In genomic region chr9:130707225-130707976, GRCh38 we compare ENCODE assay signal across 8 cellular contexts. TPM values are rescaled to one million over a fixed set of nuclear protein-coding genes. Genes with fewer than 3 reads are reported as not detected.
A peak's percentile ranks its signal among the peaks of the same experiment; 100 is the strongest.
DNase-seq lines count a peak whose midpoint lies in the region; ATAC-seq and TF ChIP-seq lines count a peak whose summit lies in the region.

No MANE protein-coding gene starts in this region.

- WGBS in IMR-90 (ENCODE audit: extremely low coverage in 2 of 2, insufficient read length in 1 of 2), 2 experiments: no CpG with 5 or more reads among the region's 9 CpGs
- WGBS in gastroesophageal sphincter (ENCODE audit: low coverage in 1 of 2), 2 donors: 38 to 49% methylated on average over 9 of the region's 9 CpGs

- H2BK15ac ChIP-seq in IMR-90 (ENCODE audit: low read depth, low read length): no peak overlapping the region

- H3K4me3 ChIP-seq in IMR-90 (ENCODE audit: insufficient read depth, low read depth, low read length): no peak overlapping the region
- no peak overlapping the region for H3K4me3 ChIP-seq in gastroesophageal sphincter

- H4K8ac ChIP-seq in IMR-90 (ENCODE audit: low read depth in 2 of 2, low read length in 2 of 2): no peak overlapping the region

- H2BK120ac ChIP-seq in IMR-90 (ENCODE audit: low read depth, low read length): no peak overlapping the region

- H3K27ac Mint-ChIP-seq in CD4-positive, alpha-beta T cell: peak overlapping the region; percentile 2
- no peak overlapping the region for H3K27ac Mint-ChIP-seq in activated T-helper 2 cell treated with anti-CD3 and anti-CD28 coated beads, Interferon-gamma antibody, Interleukin-2, Interleukin-4, amounts not matched to agents 10 μg/mL and 5 μg/mL and 100 μg/mL, durations not matched to agents 14 hours and 24 hours and 36 hours

- CTCF ChIA-PET in CD4-positive, alpha-beta T cell (lab: Charles Lee): interaction anchor here (0.7 to 1.2 kb wide), 5 partner anchors 19 to 339 kb away, joined by 4 to 5 read pairs (median 5); no protein-coding TSS in a partner anchor
- CTCF ChIA-PET in IMR-90 (lab: Yijun Ruan, JAX) (interaction anchor here (0.6 to 1.4 kb wide), 8 partner anchors 18 to 225 kb away, joined by 4 to 9 read pairs (median 6); no protein-coding TSS in a partner anchor), RWPE1 (lab: Yijun Ruan, JAX) (interaction anchor here (0.6 to 2.6 kb wide), 20 partner anchors 14 to 1430 kb away, joined by 3 to 23 read pairs (median 4); partner anchors contain the start of gene EXOSC2)

- no peak overlapping the region for H4K5ac ChIP-seq in IMR-90 (ENCODE audit: low read depth, low read length)

- no peak overlapping the region for H3K23ac ChIP-seq in IMR-90 (ENCODE audit: low read depth, low read length)

- peaks cover 4% of the 10 kb centered on the region; the same call in 1 of the 2 replicates for H3K4me1 ChIP-seq in IMR-90 (ENCODE audit: control insufficient read depth, insufficient read depth, low read length)
- H3K4me1 ChIP-seq in gastroesophageal sphincter: peaks cover 0 to 9% (median 0%) of the 10 kb centered on the region in 3 donors

- BruUV-seq in IMR-90 (replicated peaks; lab: Mats Ljungman, UMichigan): no TSS peak

- no peak overlapping the region for H3K4me3 Mint-ChIP-seq in CD4-positive, alpha-beta T cell
- H3K4me3 Mint-ChIP-seq in activated T-helper 2 cell treated with anti-CD3 and anti-CD28 coated beads, Interferon-gamma antibody, Interleukin-2, Interleukin-4, amounts not matched to agents 10 μg/mL and 5 μg/mL and 100 μg/mL, durations not matched to agents 14 hours and 24 hours and 36 hours (ENCODE audit: low read depth): no peak overlapping the region

- no peak overlapping the region for H4K91ac ChIP-seq in IMR-90 (ENCODE audit: insufficient read depth, low read depth, low read length)

- H3K9me1 ChIP-seq in IMR-90 (ENCODE audit: insufficient read depth, low read length): no peaks in the 10 kb centered on the region

- peaks cover 42% of the 10 kb centered on the region for H3K36me3 Mint-ChIP-seq in CD4-positive, alpha-beta T cell (ENCODE audit: low read depth)
- H3K36me3 Mint-ChIP-seq in activated T-helper 2 cell treated with anti-CD3 and anti-CD28 coated beads, Interferon-gamma antibody, Interleukin-2, Interleukin-4, amounts not matched to agents 10 μg/mL and 5 μg/mL and 100 μg/mL, durations not matched to agents 14 hours and 24 hours and 36 hours (ENCODE audit: low read depth): peaks cover 31% of the 10 kb centered on the region

- H3K79me1 ChIP-seq in IMR-90 (ENCODE audit: low read depth in 1 of 2, low read length in 2 of 2): peaks cover 4 to 24% of the 10 kb centered on the region in 2 experiments; a peak in 3 of 4 replicates

- in situ Hi-C loops in IMR-90 (cut with MboI; ENCODE audit: low sequenced_read_pairs): loop anchor here (5.0 to 10.0 kb wide), 3 partner anchors 155 to 337 kb away; no protein-coding TSS in a partner anchor

- no peak overlapping the region for H2AK9ac ChIP-seq in IMR-90 (replicated peaks; ENCODE audit: low read depth, low read length, poor library complexity)

- DNase-seq in CD4-positive, alpha-beta T cell: peak; percentile 49 to 72 (median 64)
- DNase-seq in IMR-90 (peak; percentile 68), RWPE1 (ENCODE audit: low spot score) (peak; percentile 57), retina (peak; percentile 62)
- peak; percentile 34 for DNase-seq in activated T-helper 2 cell treated with anti-CD3 and anti-CD28 coated beads, Interferon-gamma antibody, Interleukin-2, Interleukin-4, amounts not matched to agents 10 μg/mL and 5 μg/mL and 100 μg/mL, durations not matched to agents 14 hours and 24 hours and 36 hours (ENCODE audit: low spot score)

- no peak overlapping the region for H3K27ac ChIP-seq in CD4-positive, alpha-beta T cell (ENCODE audit: low read depth, low read length)
- H3K27ac ChIP-seq in IMR-90 (ENCODE audit: insufficient read depth, low read length) (no peak overlapping the region), RWPE1 (peak overlapping the region; percentile 16), gastroesophageal sphincter (no peak overlapping the region)

- peak; percentile 36; the same call in 1 of the 2 replicates for TF ChIP-seq POLR2A in IMR-90 (IDR thresholded peaks at IDR 0.05; ENCODE audit: low read depth, low read length)
- TF ChIP-seq POLR2A in gastroesophageal sphincter (IDR thresholded peaks at IDR 0.05): no peak

- no peak overlapping the region for H3K18ac ChIP-seq in IMR-90 (ENCODE audit: low read depth, low read length)

- no peaks in the 10 kb centered on the region for H3K9me3 Mint-ChIP-seq in CD4-positive, alpha-beta T cell
- H3K9me3 Mint-ChIP-seq in activated T-helper 2 cell treated with anti-CD3 and anti-CD28 coated beads, Interferon-gamma antibody, Interleukin-2, Interleukin-4, amounts not matched to agents 10 μg/mL and 5 μg/mL and 100 μg/mL, durations not matched to agents 14 hours and 24 hours and 36 hours: no peaks in the 10 kb centered on the region

- no peak for TF ChIP-seq EP300 in gastroesophageal sphincter (IDR thresholded peaks at IDR 0.05)

- no peak overlapping the region for H3K9ac ChIP-seq in IMR-90 (ENCODE audit: low read depth, low read length)

- H3K36me3 ChIP-seq in IMR-90 (ENCODE audit: control insufficient read depth, insufficient read depth, low read length) (peaks cover 11% of the 10 kb centered on the region), gastroesophageal sphincter (peaks cover 0 to 37% of the 10 kb centered on the region in 2 donors)

- ATAC-seq in CD4-positive, alpha-beta T cell (ENCODE audit: poor library complexity): peak; percentile 63
- peak; percentile 64 for ATAC-seq in IMR-90 (ENCODE audit: low read depth)
- ATAC-seq in gastroesophageal sphincter: no peak
- ATAC-seq in HG03039 (IDR thresholded peaks at IDR 0.05; ENCODE audit: unreplicated experiment): no peak
- ATAC-seq in GM19035 (IDR thresholded peaks at IDR 0.05; ENCODE audit: unreplicated experiment): no peak

- peak; percentile 87 for TF ChIP-seq CTCF in CD4-positive, alpha-beta T cell (IDR thresholded peaks at IDR 0.05)
- TF ChIP-seq CTCF in IMR-90 (conservative IDR thresholded peaks at IDR 0.05; ENCODE audit: low read depth, low read length): peak; percentile 84
- peak; percentile 95 for TF ChIP-seq CTCF in RWPE1 (conservative IDR thresholded peaks at IDR 0.05; ENCODE audit: low read depth)
- TF ChIP-seq CTCF in gastroesophageal sphincter (IDR thresholded peaks at IDR 0.05): peak; percentile 65 to 76 (median 72)

- peaks cover 12% of the 10 kb centered on the region for H3K4me1 Mint-ChIP-seq in CD4-positive, alpha-beta T cell (ENCODE audit: low read depth)
- peaks cover 4% of the 10 kb centered on the region for H3K4me1 Mint-ChIP-seq in activated T-helper 2 cell treated with anti-CD3 and anti-CD28 coated beads, Interferon-gamma antibody, Interleukin-2, Interleukin-4, amounts not matched to agents 10 μg/mL and 5 μg/mL and 100 μg/mL, durations not matched to agents 14 hours and 24 hours and 36 hours (ENCODE audit: low read depth)

- intact Hi-C loops in CD4-positive, alpha-beta T cell (cut with DNase I, micrococcal nuclease): loop anchor here (1.0 to 2.0 kb wide), 4 partner anchors 155 to 339 kb away; no protein-coding TSS in a partner anchor
- intact Hi-C loops in IMR-90 (cut with micrococcal nuclease): loop anchor here (1.0 to 2.0 kb wide), 3 partner anchors 156 to 339 kb away; no protein-coding TSS in a partner anchor
- intact Hi-C loops in activated T-helper 2 cell treated with anti-CD3 and anti-CD28 coated beads, Interferon-gamma antibody, Interleukin-2, Interleukin-4, amounts not matched to agents 10 μg/mL and 5 μg/mL and 100 μg/mL, durations not matched to agents 14 hours and 24 hours and 36 hours (cut with micrococcal nuclease): no loop called here

- no peak overlapping the region for H3K14ac ChIP-seq in IMR-90 (replicated peaks; ENCODE audit: low read depth, low read length)

- no peak overlapping the region; the same call in 1 of the 2 replicates for H2AK5ac ChIP-seq in IMR-90 (ENCODE audit: low read depth, low read length)

- H3K4me2 ChIP-seq in IMR-90 (ENCODE audit: low read depth, low read length): no peak overlapping the region

- no peak overlapping the region for H2AFZ ChIP-seq in IMR-90 (replicated peaks; ENCODE audit: low read length, poor library complexity)

- H3K27me3 ChIP-seq in CD4-positive, alpha-beta T cell (ENCODE audit: control insufficient read depth, insufficient read depth, low read length): no peaks in the 10 kb centered on the region
- no peaks in the 10 kb centered on the region for H3K27me3 ChIP-seq in IMR-90 (ENCODE audit: control insufficient read depth, insufficient read depth, low read length)
- no peaks in the 10 kb centered on the region for H3K27me3 ChIP-seq in gastroesophageal sphincter

- H4K20me1 ChIP-seq in IMR-90 (ENCODE audit: insufficient read depth, low read length): peaks cover 12% of the 10 kb centered on the region

- no peak overlapping the region for H2BK5ac ChIP-seq in IMR-90 (ENCODE audit: low read depth, low read length, poor library complexity, severe bottlenecking)

- no peak overlapping the region for H3K4ac ChIP-seq in IMR-90 (ENCODE audit: low read depth, low read length)

- POLR2A ChIA-PET in CD4-positive, alpha-beta T cell (lab: Charles Lee): interaction anchor here (3.1 kb wide), 1 partner anchor 14 kb away, joined by 14 read pairs; the partner anchor contains the start of gene EXOSC2
- POLR2A ChIA-PET in IMR-90 (lab: Charles Lee; ENCODE audit: unreplicated experiment) (no interaction called here), RWPE1 (lab: Yijun Ruan, JAX; ENCODE audit: low non-redundant PET) (no interaction called here)

- TF ChIP-seq RAD21 in IMR-90 (IDR thresholded peaks at IDR 0.05; ENCODE audit: low read length): peak; percentile 81

- dilution Hi-C loops in IMR-90 (cut with HindIII; ENCODE audit: low sequenced_read_pairs, unreplicated experiment): no loop called here

- H3K27me3 Mint-ChIP-seq in CD4-positive, alpha-beta T cell: no peaks in the 10 kb centered on the region
- no peaks in the 10 kb centered on the region for H3K27me3 Mint-ChIP-seq in activated T-helper 2 cell treated with anti-CD3 and anti-CD28 coated beads, Interferon-gamma antibody, Interleukin-2, Interleukin-4, amounts not matched to agents 10 μg/mL and 5 μg/mL and 100 μg/mL, durations not matched to agents 14 hours and 24 hours and 36 hours (ENCODE audit: low read depth)

- no peak overlapping the region for H3K56ac ChIP-seq in IMR-90 (ENCODE audit: extremely low read depth, insufficient read depth, low read length)

- no peaks in the 10 kb centered on the region for H3K9me3 ChIP-seq in CD4-positive, alpha-beta T cell (ENCODE audit: control insufficient read depth, low read length)
- H3K9me3 ChIP-seq in IMR-90 (ENCODE audit: control insufficient read depth, insufficient read depth, low read length) (no peaks in the 10 kb centered on the region), gastroesophageal sphincter (no peaks in the 10 kb centered on the region)

- no peak overlapping the region for H2BK20ac ChIP-seq in IMR-90 (ENCODE audit: low read depth, low read length)

RNA-seq across cellular contexts. Expression of gene EXOSC2, which starts 13.8 kb away (rescaled TPM):
- 10 to 100 TPM; 49.2 to 50.2 TPM for total RNA-seq in CD4-positive, alpha-beta T cell
- total RNA-seq in IMR-90 (2012; rRNA removed): 47.5 and 48.6 TPM in 2 replicates
- 24.7 and 27.0 TPM in 2 replicates for polyA plus RNA-seq in IMR-90 (2012; rRNA removed)
- polyA plus RNA-seq in IMR-90 (2012; cell fraction: cytosol; rRNA removed): 8.7 and 18.7 TPM in 2 replicates
- polyA plus RNA-seq in IMR-90 (2012; cell fraction: nucleus; rRNA removed; ENCODE audit: low replicate concordance): 19.3 and 46.1 TPM in 2 replicates
- total RNA-seq in activated T-helper 2 cell treated with anti-CD3 and anti-CD28 coated beads, Interferon-gamma antibody, Interleukin-2, Interleukin-4, amounts not matched to agents 10 μg/mL and 5 μg/mL and 100 μg/mL, durations not matched to agents 14 hours and 24 hours and 36 hours: 93.0 and 94.9 TPM in 2 replicates
- total RNA-seq in gastroesophageal sphincter: 10 to 100 TPM; 15.9 to 32.3 (median 26.8) TPM

RNA-seq across cellular contexts. Expression of gene PRDM12, which starts 43.0 kb away (rescaled TPM):
- under 1 TPM in 1 of 2 experiments, not detected in 1; 0.14 TPM for total RNA-seq in CD4-positive, alpha-beta T cell
- not detected in 2 replicates for total RNA-seq in IMR-90 (2012; rRNA removed)
- not detected in 2 replicates for polyA plus RNA-seq in IMR-90 (2012; rRNA removed)
- polyA plus RNA-seq in IMR-90 (2012; cell fraction: cytosol; rRNA removed): 0.01 and 0.04 TPM in 2 replicates
- 0.02 TPM in 2 replicates for polyA plus RNA-seq in IMR-90 (2012; cell fraction: nucleus; rRNA removed; ENCODE audit: low replicate concordance)
- total RNA-seq in activated T-helper 2 cell treated with anti-CD3 and anti-CD28 coated beads, Interferon-gamma antibody, Interleukin-2, Interleukin-4, amounts not matched to agents 10 μg/mL and 5 μg/mL and 100 μg/mL, durations not matched to agents 14 hours and 24 hours and 36 hours: 0.21 and 0.28 TPM in 2 replicates
- not detected for total RNA-seq in gastroesophageal sphincter

Comparison
In these comparisons a context has a peak if more than half of its experiments do, and no peak if none do; other contexts are left out.
1. ATAC-seq: peak in CD4-positive, alpha-beta T cell (single experiment) and IMR-90 (single experiment); none in gastroesophageal sphincter (single experiment), HG03039 (single experiment) and GM19035 (single experiment).
2. Peak in every context shown above with its lines, with median percentiles within 50 percentile points of each other: DNase-seq and CTCF ChIP-seq.